ENCODE assay signal across 32 cellular contexts in genomic region chr14:36633580-36633979, GRCh38. TPM values are rescaled to one million over a fixed set of nuclear protein-coding genes. Genes with fewer than 3 reads are reported as not detected.
"Had no signal": no experiment of that assay in that cellular context is flagged by ENCODE, and none has a peak within 500 bp of the region (broad histone marks: within the 10 kb centered on the region; RNA-seq: fewer than 3 reads in every experiment).

No MANE protein-coding gene starts in this region.

- H3K9me3 ChIP-seq: stomach, suprapubic skin, testis, thoracic aorta, thyroid gland, tibial artery, transverse colon, upper lobe of left lung, upper lobe of right lung, uterus, vagina had no signal

- H3K27ac ChIP-seq: stomach, suprapubic skin, testis, thoracic aorta, thyroid gland, tibial artery, tibial nerve, transverse colon, upper lobe of left lung, upper lobe of right lung, uterus, vagina had no signal

- DNase-seq: stimulated activated CD4-positive, alpha-beta T cell treated with anti-CD3 and anti-CD28 coated beads, Interleukin-2, amount 100 ng/mL, for 48 hours; stimulated activated CD4-positive, alpha-beta T cell treated with anti-CD3 and anti-CD28 coated beads, Interleukin-4, amount 100 ng/mL, for 1 hour; stimulated activated CD4-positive, alpha-beta T cell treated with anti-CD3 and anti-CD28 coated beads, Interleukin-4, amount 100 ng/mL, for 24 hours; stimulated activated CD4-positive, alpha-beta T cell treated with anti-CD3 and anti-CD28 coated beads, Interleukin-4, amount 100 ng/mL, for 4 hours; stimulated activated CD8-positive, alpha-beta memory T cell treated with anti-CD3 and anti-CD28 coated beads, Interleukin-4, amount 100 ng/mL, for 48 hours; stimulated activated naive B cell treated with anti-CD40 and anti-IgM and Interleukin-4, amounts not matched to agents 10 μg/mL and 1 μg/mL and 100 μg/mL, for 72 hours; stimulated activated naive CD4-positive, alpha-beta T cell; stimulated activated naive CD4-positive, alpha-beta T cell treated with Interleukin-2 at 50 U/mL for 16 hours; stimulated activated naive CD8-positive, alpha-beta T cell treated with anti-CD3 and anti-CD28 coated beads, Interleukin-15, amount 100 ng/mL, for 72 hours; stimulated activated naive CD8-positive, alpha-beta T cell treated with anti-CD3 and anti-CD28 coated beads, Interleukin-15, Interleukin-2, amounts not matched to agents 100 U/mL and 50 U/mL, for 24 hours; stomach; substantia nigra; testis; thyroid gland; tibial artery; transverse colon; trophoblast cell; upper lobe of left lung; upper lobe of right lung; uterus had no signal

- H3K4me1 Mint-ChIP-seq: stimulated activated effector memory CD8-positive, alpha-beta T cell treated with anti-CD3 and anti-CD28 coated beads, Interleukin-12 subunit alpha, Interleukin-12 subunit beta, amount 100 ng/mL, for 72 hours; stimulated activated memory B cell treated with anti-CD40 and anti-IgM and Interleukin-4, amounts not matched to agents 10 μg/mL and 1 μg/mL and 100 μg/mL, for 72 hours; stimulated activated naive B cell treated with anti-CD40 and anti-IgM and Interleukin-4, amounts not matched to agents 10 μg/mL and 1 μg/mL and 100 μg/mL, for 72 hours; stimulated activated naive CD8-positive, alpha-beta T cell treated with anti-CD3 and anti-CD28 coated beads, Interleukin-15, amount 100 ng/mL, for 72 hours had no signal

- H3K27ac Mint-ChIP-seq: stimulated activated effector memory CD8-positive, alpha-beta T cell treated with anti-CD3 and anti-CD28 coated beads, Interleukin-12 subunit alpha, Interleukin-12 subunit beta, amount 100 ng/mL, for 72 hours; stimulated activated memory B cell treated with anti-CD40 and anti-IgM and Interleukin-4, amounts not matched to agents 10 μg/mL and 1 μg/mL and 100 μg/mL, for 72 hours; stimulated activated naive B cell treated with anti-CD40 and anti-IgM and Interleukin-4, amounts not matched to agents 10 μg/mL and 1 μg/mL and 100 μg/mL, for 72 hours; stimulated activated naive CD8-positive, alpha-beta T cell treated with anti-CD3 and anti-CD28 coated beads, Interleukin-15, amount 100 ng/mL, for 72 hours; stimulated activated naive CD8-positive, alpha-beta T cell treated with anti-CD3 and anti-CD28 coated beads, Interleukin-15, Interleukin-2, amounts not matched to agents 100 ng/mL and 50 ng/mL, for 24 hours; type B pancreatic cell had no signal

- H3K27me3 ChIP-seq: testis, thyroid gland, upper lobe of left lung, upper lobe of right lung, uterus, vagina had no signal

- H3K36me3 Mint-ChIP-seq: stimulated activated effector memory CD8-positive, alpha-beta T cell treated with anti-CD3 and anti-CD28 coated beads, Interleukin-12 subunit alpha, Interleukin-12 subunit beta, amount 100 ng/mL, for 72 hours; stimulated activated memory B cell treated with anti-CD40 and anti-IgM and Interleukin-4, amounts not matched to agents 10 μg/mL and 1 μg/mL and 100 μg/mL, for 72 hours; stimulated activated naive B cell treated with anti-CD40 and anti-IgM and Interleukin-4, amounts not matched to agents 10 μg/mL and 1 μg/mL and 100 μg/mL, for 72 hours; type B pancreatic cell had no signal

- H3K4me3 ChIP-seq: stomach, suprapubic skin, testis, thoracic aorta, thyroid gland, tibial artery, tibial nerve, transverse colon, upper lobe of left lung, upper lobe of right lung, uterus, vagina had no signal

- H3K27me3 Mint-ChIP-seq: stimulated activated memory B cell treated with anti-CD40 and anti-IgM and Interleukin-4, amounts not matched to agents 10 μg/mL and 1 μg/mL and 100 μg/mL, for 72 hours; stimulated activated naive CD8-positive, alpha-beta T cell treated with anti-CD3 and anti-CD28 coated beads, Interleukin-15, amount 100 ng/mL, for 72 hours had no signal

- ATAC-seq: stimulated activated effector memory CD8-positive, alpha-beta T cell treated with anti-CD3 and anti-CD28 coated beads, Interleukin-12 subunit alpha, Interleukin-12 subunit beta, amount 100 ng/mL, for 72 hours; stimulated activated memory B cell treated with anti-CD40 and anti-IgM and Interleukin-4, amounts not matched to agents 10 μg/mL and 1 μg/mL and 100 μg/mL, for 72 hours; stimulated activated naive B cell treated with anti-CD40 and anti-IgM and Interleukin-4, amounts not matched to agents 10 μg/mL and 1 μg/mL and 100 μg/mL, for 72 hours; stimulated activated naive CD8-positive, alpha-beta T cell treated with anti-CD3 and anti-CD28 coated beads, Interleukin-15, amount 100 ng/mL, for 72 hours; stimulated activated naive CD8-positive, alpha-beta T cell treated with anti-CD3 and anti-CD28 coated beads, Interleukin-15, Interleukin-2, amounts not matched to agents 100 U/mL and 50 U/mL, for 24 hours; upper lobe of right lung had no signal

- H3K36me3 ChIP-seq: stomach, suprapubic skin, thoracic aorta, thyroid gland, tibial artery, tibial nerve, transverse colon, upper lobe of left lung, upper lobe of right lung, uterus, vagina had no signal

- H3K4me1 ChIP-seq: stomach, suprapubic skin, testis, thyroid gland, tibial artery, tibial nerve, transverse colon, upper lobe of left lung, upper lobe of right lung, uterus, vagina had no signal

- H3K9me3 Mint-ChIP-seq: stimulated activated memory B cell treated with anti-CD40 and anti-IgM and Interleukin-4, amounts not matched to agents 10 μg/mL and 1 μg/mL and 100 μg/mL, for 72 hours; stimulated activated naive CD8-positive, alpha-beta T cell treated with anti-CD3 and anti-CD28 coated beads, Interleukin-15, Interleukin-2, amounts not matched to agents 100 ng/mL and 50 ng/mL, for 24 hours had no signal

- H3K4me3 Mint-ChIP-seq: stimulated activated effector memory CD8-positive, alpha-beta T cell treated with anti-CD3 and anti-CD28 coated beads, Interleukin-12 subunit alpha, Interleukin-12 subunit beta, amount 100 ng/mL, for 72 hours; stimulated activated memory B cell treated with anti-CD40 and anti-IgM and Interleukin-4, amounts not matched to agents 10 μg/mL and 1 μg/mL and 100 μg/mL, for 72 hours; stimulated activated naive B cell treated with anti-CD40 and anti-IgM and Interleukin-4, amounts not matched to agents 10 μg/mL and 1 μg/mL and 100 μg/mL, for 72 hours; stimulated activated naive CD8-positive, alpha-beta T cell treated with anti-CD3 and anti-CD28 coated beads, Interleukin-15, amount 100 ng/mL, for 72 hours; stimulated activated naive CD8-positive, alpha-beta T cell treated with anti-CD3 and anti-CD28 coated beads, Interleukin-15, Interleukin-2, amounts not matched to agents 100 ng/mL and 50 ng/mL, for 24 hours; type B pancreatic cell had no signal

RNA-seq across cellular contexts. Expression of gene PAX9, which starts 28.1 kb away (rescaled TPM):
- total RNA-seq: temporal lobe had no signal

RNA-seq across cellular contexts. Expression of gene NKX2-8, which starts 51.2 kb away (rescaled TPM):
- total RNA-seq: stomach, subcutaneous adipose tissue, temporal lobe, thoracic aorta, tibial nerve, transverse colon, ureter, urinary bladder, vagina had no signal
- polyA plus RNA-seq: urinary bladder had no signal
